1 cellular context compared by ENCODE assay signal in the genomic region with DNA sequence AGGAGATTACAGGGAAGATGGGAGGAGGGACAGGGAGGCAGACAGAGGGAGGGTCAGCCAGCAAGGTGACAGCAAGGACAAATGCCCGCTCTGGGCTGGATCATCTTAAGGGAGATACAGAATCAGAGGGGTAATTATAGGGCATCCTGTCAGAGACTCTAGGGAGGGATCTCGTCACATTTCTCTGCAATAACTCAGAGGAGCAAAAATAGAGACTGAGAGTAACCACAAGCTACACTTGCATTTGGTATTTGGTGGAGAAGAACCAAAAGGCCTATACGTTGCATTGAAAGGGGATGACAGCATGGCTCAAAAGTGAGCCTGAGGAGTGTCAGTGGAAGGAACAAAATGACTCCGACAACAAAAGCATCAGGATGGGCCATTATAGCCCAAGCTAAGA.
TF ChIP-seq lines count a peak whose summit lies in the region.

No MANE protein-coding gene starts in this region.

TF ChIP-seq in GM23338, 12 proteins besides CTCF, POLR2A, EP300 and RAD21 (continued from another document):
- TF ChIP-seq, protein P1, sequence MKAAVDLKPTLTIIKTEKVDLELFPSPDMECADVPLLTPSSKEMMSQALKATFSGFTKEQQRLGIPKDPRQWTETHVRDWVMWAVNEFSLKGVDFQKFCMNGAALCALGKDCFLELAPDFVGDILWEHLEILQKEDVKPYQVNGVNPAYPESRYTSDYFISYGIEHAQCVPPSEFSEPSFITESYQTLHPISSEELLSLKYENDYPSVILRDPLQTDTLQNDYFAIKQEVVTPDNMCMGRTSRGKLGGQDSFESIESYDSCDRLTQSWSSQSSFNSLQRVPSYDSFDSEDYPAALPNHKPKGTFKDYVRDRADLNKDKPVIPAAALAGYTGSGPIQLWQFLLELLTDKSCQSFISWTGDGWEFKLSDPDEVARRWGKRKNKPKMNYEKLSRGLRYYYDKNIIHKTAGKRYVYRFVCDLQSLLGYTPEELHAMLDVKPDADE (IDR thresholded peaks at IDR 0.05) = no peak
- TF ChIP-seq ZNF114 (CRISPR knock-in tag; IDR thresholded peaks at IDR 0.05) (no peak), EZH2 (IDR thresholded peaks at IDR 0.05; ENCODE audit: low read depth, unreplicated experiment) (no peak), JUNB (IDR thresholded peaks at IDR 0.05; ENCODE audit: unreplicated experiment) (no peak), NANOG (IDR thresholded peaks at IDR 0.05; ENCODE audit: borderline replicate concordance) (no peak)
